ENCODE assay signal across 9 cellular contexts in the genomic region with DNA sequence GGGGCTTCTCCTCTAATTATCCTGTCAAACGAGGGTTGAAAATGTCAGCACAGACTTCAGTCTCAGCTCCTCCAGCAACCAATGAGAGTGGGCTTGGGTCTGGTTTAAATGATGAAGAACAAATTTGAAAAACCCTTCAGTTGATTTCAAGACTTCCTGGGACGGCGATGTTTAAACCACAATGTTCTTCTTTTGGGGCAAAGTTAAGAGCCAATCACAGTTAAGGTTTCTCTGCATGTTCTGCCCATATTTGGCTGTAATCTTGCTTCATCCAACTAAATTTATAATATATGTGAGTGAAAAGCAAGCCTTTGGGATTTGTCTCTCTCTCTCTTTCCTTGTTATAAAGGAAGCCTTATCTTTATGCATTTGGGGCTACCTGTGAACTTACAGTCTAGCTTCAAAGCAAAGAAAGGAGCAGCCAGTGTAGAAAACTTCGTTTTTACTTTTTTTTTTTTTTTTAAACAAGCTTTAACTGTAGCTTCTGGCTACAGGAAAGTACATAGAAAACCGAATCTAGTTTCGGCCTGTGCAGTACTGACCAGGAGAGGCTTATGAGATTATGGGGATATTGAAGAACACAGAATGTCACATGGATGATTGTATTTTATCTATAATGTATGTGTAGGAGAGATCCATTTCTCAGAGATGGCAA. TPM values are rescaled to one million over a fixed set of nuclear protein-coding genes. Genes with fewer than 3 reads are reported as not detected.
DNase-seq lines count a peak whose midpoint lies in the region; ATAC-seq and TF ChIP-seq lines count a peak whose summit lies in the region.
"Had no signal": no experiment of that assay in that cellular context is flagged by ENCODE, and none has a peak within 500 bp of the region (broad histone marks: within the 10 kb centered on the region; RNA-seq: fewer than 3 reads in every experiment).

No MANE protein-coding gene starts in this region.

- H3K9me3 Mint-ChIP-seq in endothelial cell (ENCODE audit: unreplicated experiment) (no peaks in the 10 kb centered on the region), MCF 10A (ENCODE audit: unreplicated experiment) (no peaks in the 10 kb centered on the region)

- CTCF ChIA-PET in MCF 10A (lab: Yijun Ruan, JAX): interaction anchor here (0.5 to 0.9 kb wide), 2 partner anchors 13 to 37 kb away, joined by 3 to 4 read pairs; no protein-coding TSS in a partner anchor

- H3K27ac ChIP-seq in OCI-LY3 (ENCODE audit: low read length) (peak overlapping the region; percentile 99), dorsolateral prefrontal cortex (peak overlapping the region in 50 of 59 donors; percentile 10 to 85 (median 72)), gastrocnemius medialis (peak overlapping the region in 3 of 4 donors; percentile 25 to 64 (median 58))

- in situ Hi-C loops in gastrocnemius medialis (cut with MboI; ENCODE audit: low sequenced_read_pairs in 4 of 4): no loop called here

- H3K4me1 ChIP-seq in OCI-LY3 (ENCODE audit: low read length) (peaks cover 76% of the 10 kb centered on the region), gastrocnemius medialis (peaks cover 0 to 6% of the 10 kb centered on the region in 2 donors)

- H3K27ac Mint-ChIP-seq in endothelial cell (ENCODE audit: unreplicated experiment) (no peak overlapping the region), MCF 10A (ENCODE audit: low read depth, unreplicated experiment) (no peak overlapping the region)

- TF ChIP-seq CTCF in GM12865 (IDR thresholded peaks at IDR 0.05; ENCODE audit: insufficient read depth, low read depth, low read length, missing control alignments) (no peak), OCI-LY3 (IDR thresholded peaks at IDR 0.05; ENCODE audit: low read depth, low read length) (no peak), dorsolateral prefrontal cortex (IDR thresholded peaks at IDR 0.05 in 54 of 56, conservative IDR thresholded peaks at IDR 0.05 in 2 of 56; ENCODE audit: low read depth in 1 of 56, partially characterized antibody in 56 of 56) (no peak), gastrocnemius medialis (IDR thresholded peaks at IDR 0.05 in 4 of 5, conservative IDR thresholded peaks at IDR 0.05 in 1 of 5) (no peak), endothelial cell (IDR thresholded peaks at IDR 0.05; ENCODE audit: unreplicated experiment) (no peak), MCF 10A (IDR thresholded peaks at IDR 0.05; ENCODE audit: unreplicated experiment) (no peak)

- H3K9me3 ChIP-seq in OCI-LY3 (ENCODE audit: insufficient read depth, low read length) (no peaks in the 10 kb centered on the region), gastrocnemius medialis (no peaks in the 10 kb centered on the region)

- no TSS peak for BruUV-seq in MCF 10A (replicated peaks; lab: Mats Ljungman, UMichigan)

- peak overlapping the region; percentile 53 for H3K4me3 ChIP-seq in GM12865 (ENCODE audit: low read depth, low read length)
- peak overlapping the region; percentile 57 for H3K4me3 ChIP-seq in OCI-LY3 (ENCODE audit: low read length)
- no peak overlapping the region for H3K4me3 ChIP-seq in dorsolateral prefrontal cortex
- no peak overlapping the region for H3K4me3 ChIP-seq in gastrocnemius medialis

- H3K4me1 Mint-ChIP-seq in endothelial cell (ENCODE audit: unreplicated experiment) (no peaks in the 10 kb centered on the region), MCF 10A (ENCODE audit: insufficient read depth, unreplicated experiment) (peaks cover 10% of the 10 kb centered on the region)

- H4K20me1 ChIP-seq in OCI-LY3 (ENCODE audit: insufficient read depth, low read length): no peaks in the 10 kb centered on the region

- ATAC-seq in gastrocnemius medialis (no peak), HG03139 (IDR thresholded peaks at IDR 0.05; ENCODE audit: unreplicated experiment) (no peak)

- H3K27me3 ChIP-seq in OCI-LY3 (ENCODE audit: low read depth, low read length) (no peaks in the 10 kb centered on the region), dorsolateral prefrontal cortex (peaks cover 0 to 48% (median 4%) of the 10 kb centered on the region in 45 donors), gastrocnemius medialis (no peaks in the 10 kb centered on the region)

- H3K4me2 ChIP-seq in OCI-LY3 (ENCODE audit: low read length): peak overlapping the region; percentile 65

- POLR2A ChIA-PET in MCF 10A (lab: Yijun Ruan, JAX): no interaction called here

- intact Hi-C loops in dorsolateral prefrontal cortex (cut with DNase I): loop anchor here in 1 of 2 donors (5.0 to 10.0 kb wide), 2 partner anchors 74 to 114 kb away; a partner anchor contains a TSS
- intact Hi-C loops in gastrocnemius medialis (cut with DNase I; ENCODE audit: low total_unique reads): no loop called here
- intact Hi-C loops in MCF 10A (cut with micrococcal nuclease): no loop called here

- no peak for TF ChIP-seq POLR2A in gastrocnemius medialis (IDR thresholded peaks at IDR 0.05)

- peaks cover 2% of the 10 kb centered on the region for H3K36me3 ChIP-seq in OCI-LY3 (replicated peaks; ENCODE audit: low read depth, low read length)
- no peaks in the 10 kb centered on the region for H3K36me3 ChIP-seq in gastrocnemius medialis

- peak overlapping the region; percentile 93 for H3K9ac ChIP-seq in OCI-LY3 (ENCODE audit: low read length)

- no peaks in the 10 kb centered on the region; the same call in 1 of the 2 replicates for H3K79me2 ChIP-seq in OCI-LY3 (ENCODE audit: low read length)

- peak overlapping the region; percentile 9; the same call in 1 of the 2 replicates for H2AFZ ChIP-seq in OCI-LY3 (ENCODE audit: low read depth, low read length)

- H3K36me3 Mint-ChIP-seq in endothelial cell (ENCODE audit: low read depth, unreplicated experiment) (no peaks in the 10 kb centered on the region), MCF 10A (ENCODE audit: insufficient read depth, unreplicated experiment) (no peaks in the 10 kb centered on the region)

- DNase-seq in GM12865 (ENCODE audit: low read depth) (peak; percentile 85), dorsolateral prefrontal cortex (no peak), gastrocnemius medialis (no peak), islet precursor cell (no peak), endothelial cell (ENCODE audit: low spot score) (no peak), MCF 10A (ENCODE audit: unreplicated experiment) (no peak)

- no peak overlapping the region for H3K4me3 Mint-ChIP-seq in endothelial cell (ENCODE audit: unreplicated experiment)
- H3K4me3 Mint-ChIP-seq in MCF 10A (ENCODE audit: unreplicated experiment): no peak overlapping the region

- no peaks in the 10 kb centered on the region for H3K27me3 Mint-ChIP-seq in endothelial cell (ENCODE audit: unreplicated experiment)
- H3K27me3 Mint-ChIP-seq in MCF 10A (ENCODE audit: insufficient read depth, unreplicated experiment): peaks cover 14% of the 10 kb centered on the region

RNA-seq across cellular contexts. Expression of a gene that starts 46.8 kb away (rescaled TPM):
- total RNA-seq in dorsolateral prefrontal cortex (1 to 10 TPM in 1 of 120 experiments, under 1 TPM in 4, not detected in 115; 0.19 to 1.6 (median 0.33) TPM), gastrocnemius medialis (not detected), endothelial cell (ENCODE audit: unreplicated experiment) (not detected), MCF 10A (2022) (not detected in 2 replicates)
- total RNA-seq: mononuclear cell had no signal

Comparison
In these comparisons a context has a peak if more than half of its experiments do, and no peak if none do; other contexts are left out.
1. H3K4me3 ChIP-seq: peak in GM12865 (single experiment) and OCI-LY3 (single experiment); none in dorsolateral prefrontal cortex (0 of 59) and gastrocnemius medialis (0 of 4).
2. Peak in every context shown above with its lines, with median percentiles within 50 percentile points of each other: H3K27ac ChIP-seq.